8 cellular contexts compared by ENCODE assay signal in genomic region chr2:27263287-27264252, GRCh38. TPM values are rescaled to one million over a fixed set of nuclear protein-coding genes. Genes with fewer than 3 reads are reported as not detected.
DNase-seq lines count a peak whose midpoint lies in the region; ATAC-seq, FAIRE-seq and TF ChIP-seq lines count a peak whose summit lies in the region.

No MANE protein-coding gene starts in this region.

- H3K9me3 ChIP-seq in IMR-90 (ENCODE audit: control insufficient read depth, insufficient read depth, low read length) (no peaks in the 10 kb centered on the region; the same call in 1 of the 2 replicates), mucosa of stomach (ENCODE audit: control insufficient read depth, low read length) (no peaks in the 10 kb centered on the region)

- no peak overlapping the region for H3K56ac ChIP-seq in IMR-90 (ENCODE audit: extremely low read depth, insufficient read depth, low read length)

- H3K4me3 ChIP-seq in IMR-90 (ENCODE audit: insufficient read depth, low read depth, low read length) (no peak overlapping the region; the same call in 1 of the 2 replicates), brain microvascular endothelial cell (ENCODE audit: low read depth, low read length) (peak overlapping the region; percentile 15), mucosa of stomach (ENCODE audit: low read length) (peak overlapping the region; percentile 19)

- CTCF ChIA-PET in IMR-90 (lab: Yijun Ruan, JAX): interaction anchor here (1.0 to 2.8 kb wide), 3 partner anchors 19 to 40 kb away, joined by 3 to 8 read pairs (median 4); partner anchors contain the start of gene TRIM54

- no TSS peak for BruUV-seq in IMR-90 (replicated peaks; lab: Mats Ljungman, UMichigan)

- no peak overlapping the region for H2AK5ac ChIP-seq in IMR-90 (ENCODE audit: low read depth, low read length)

- no peak for TF ChIP-seq POLR2A in IMR-90 (IDR thresholded peaks at IDR 0.05; ENCODE audit: low read depth, low read length)

- no peaks in the 10 kb centered on the region for H3K79me1 ChIP-seq in IMR-90 (ENCODE audit: low read depth in 1 of 2, low read length in 2 of 2)

- no peak for TF ChIP-seq RAD21 in IMR-90 (IDR thresholded peaks at IDR 0.05; ENCODE audit: low read length)

- no peak overlapping the region for H3K4ac ChIP-seq in IMR-90 (ENCODE audit: low read depth, low read length)

- WGBS in IMR-90 (ENCODE audit: extremely low coverage in 2 of 2, insufficient read length in 1 of 2), 2 experiments: 0% methylated on average over 1 of the region's 46 CpGs; no CpG with 5 or more reads in 1 of the 2 experiments

- TF ChIP-seq CTCF in IMR-90 (conservative IDR thresholded peaks at IDR 0.05; ENCODE audit: low read depth, low read length): no peak
- TF ChIP-seq CTCF in brain microvascular endothelial cell (IDR thresholded peaks at IDR 0.05; ENCODE audit: low read depth, low read length, missing control alignments): no peak
- no peak for TF ChIP-seq CTCF in D721Med (IDR thresholded peaks at IDR 0.05; ENCODE audit: insufficient read depth, missing control alignments)

- H2BK15ac ChIP-seq in IMR-90 (ENCODE audit: low read depth, low read length): no peak overlapping the region

- dilution Hi-C loops in IMR-90 (cut with HindIII; ENCODE audit: low sequenced_read_pairs, unreplicated experiment): no loop called here

- H3K18ac ChIP-seq in IMR-90 (ENCODE audit: low read depth, low read length): no peak overlapping the region

- no peak overlapping the region for H3K27ac ChIP-seq in IMR-90 (ENCODE audit: insufficient read depth, low read length)
- H3K27ac ChIP-seq in brain microvascular endothelial cell: no peak overlapping the region

- peak; percentile 43 for DNase-seq in Ammon's horn (ENCODE audit: low spot score)
- DNase-seq in IMR-90: no peak
- DNase-seq in brain microvascular endothelial cell: no peak
- DNase-seq in D721Med (ENCODE audit: insufficient read length, low spot score): no peak
- DNase-seq in stimulated activated naive CD4-positive, alpha-beta T cell treated with Interleukin-2 at 50 U/mL for 16 hours (lab: John Stamatoyannopoulos, UW): no peak
- DNase-seq in NCI-H1930 (lab: John Stamatoyannopoulos, UW): no peak

- H3K4me1 ChIP-seq in IMR-90 (ENCODE audit: control insufficient read depth, insufficient read depth, low read length): peaks cover 4% of the 10 kb centered on the region; the same call in 1 of the 2 replicates
- H3K4me1 ChIP-seq in mucosa of stomach (ENCODE audit: control insufficient read depth, insufficient read depth, low read length): peaks cover 30% of the 10 kb centered on the region

- peak overlapping the region; percentile 92 for H2AFZ ChIP-seq in IMR-90 (replicated peaks; ENCODE audit: low read length, poor library complexity)

- ATAC-seq in IMR-90 (ENCODE audit: low read depth) (no peak), GM21381 (IDR thresholded peaks at IDR 0.05; ENCODE audit: unreplicated experiment) (no peak)

- H4K91ac ChIP-seq in IMR-90 (ENCODE audit: insufficient read depth, low read depth, low read length): no peak overlapping the region

- POLR2A ChIA-PET in IMR-90 (lab: Charles Lee; ENCODE audit: unreplicated experiment): no interaction called here

- H3K9me1 ChIP-seq in IMR-90 (ENCODE audit: insufficient read depth, low read length): no peaks in the 10 kb centered on the region

- H2BK120ac ChIP-seq in IMR-90 (ENCODE audit: low read depth, low read length): no peak overlapping the region

- no peaks in the 10 kb centered on the region for H4K20me1 ChIP-seq in IMR-90 (ENCODE audit: insufficient read depth, low read length)

- no peaks in the 10 kb centered on the region for H3K36me3 ChIP-seq in IMR-90 (ENCODE audit: control insufficient read depth, insufficient read depth, low read length)
- H3K36me3 ChIP-seq in brain microvascular endothelial cell (replicated peaks): no peaks in the 10 kb centered on the region
- no peaks in the 10 kb centered on the region for H3K36me3 ChIP-seq in mucosa of stomach (ENCODE audit: control insufficient read depth, insufficient read depth, low read length)

- H2BK20ac ChIP-seq in IMR-90 (ENCODE audit: low read depth, low read length): no peak overlapping the region

- H3K9ac ChIP-seq in IMR-90 (ENCODE audit: low read depth, low read length) (no peak overlapping the region), mucosa of stomach (ENCODE audit: low read length) (no peak overlapping the region)

- in situ Hi-C loops in IMR-90 (cut with MboI; ENCODE audit: low sequenced_read_pairs) (no loop called here), brain microvascular endothelial cell (cut with HindIII; ENCODE audit: low pct_ligation_motif_present, low sequenced_read_pairs) (no loop called here)

- peak overlapping the region; percentile 54 for H3K4me2 ChIP-seq in IMR-90 (ENCODE audit: low read depth, low read length)

- H3K27me3 ChIP-seq in IMR-90 (ENCODE audit: control insufficient read depth, insufficient read depth, low read length): peaks cover 82% of the 10 kb centered on the region
- H3K27me3 ChIP-seq in brain microvascular endothelial cell (replicated peaks): peaks cover 66% of the 10 kb centered on the region
- H3K27me3 ChIP-seq in mucosa of stomach (ENCODE audit: control insufficient read depth, insufficient read depth, low read length): peaks cover 72% of the 10 kb centered on the region

- peak overlapping the region; percentile 77 for H3K23ac ChIP-seq in IMR-90 (ENCODE audit: low read depth, low read length)

- no peak overlapping the region for H2BK5ac ChIP-seq in IMR-90 (ENCODE audit: low read depth, low read length, poor library complexity, severe bottlenecking)

- no peak for FAIRE-seq in D721Med (lab: Jason Lieb, UNC)

- no peak overlapping the region for H3K14ac ChIP-seq in IMR-90 (replicated peaks; ENCODE audit: low read depth, low read length)

- intact Hi-C loops in IMR-90 (cut with micrococcal nuclease): no loop called here

- no peak overlapping the region for H2AK9ac ChIP-seq in IMR-90 (replicated peaks; ENCODE audit: low read depth, low read length, poor library complexity)

- no peak overlapping the region for H4K5ac ChIP-seq in IMR-90 (ENCODE audit: low read depth, low read length)

- no peak overlapping the region for H4K8ac ChIP-seq in IMR-90 (ENCODE audit: low read depth in 2 of 2, low read length in 2 of 2)

TF ChIP-seq in IMR-90, 13 proteins besides CTCF, POLR2A, EP300 and RAD21 (continues in another document):
- TF ChIP-seq MAZ (IDR thresholded peaks at IDR 0.05; ENCODE audit: borderline replicate concordance, low read depth, low read length): no peak
- TF ChIP-seq USF2 (IDR thresholded peaks at IDR 0.05; ENCODE audit: low read depth, low read length): no peak
- no peak for TF ChIP-seq RCOR1 (IDR thresholded peaks at IDR 0.05; ENCODE audit: insufficient replicate concordance, low read length)
- TF ChIP-seq SMC3 (IDR thresholded peaks at IDR 0.05; ENCODE audit: low read depth, low read length): no peak
- TF ChIP-seq CEBPB (IDR thresholded peaks at IDR 0.05; ENCODE audit: low read depth, low read length): no peak
- TF ChIP-seq, protein P1, sequence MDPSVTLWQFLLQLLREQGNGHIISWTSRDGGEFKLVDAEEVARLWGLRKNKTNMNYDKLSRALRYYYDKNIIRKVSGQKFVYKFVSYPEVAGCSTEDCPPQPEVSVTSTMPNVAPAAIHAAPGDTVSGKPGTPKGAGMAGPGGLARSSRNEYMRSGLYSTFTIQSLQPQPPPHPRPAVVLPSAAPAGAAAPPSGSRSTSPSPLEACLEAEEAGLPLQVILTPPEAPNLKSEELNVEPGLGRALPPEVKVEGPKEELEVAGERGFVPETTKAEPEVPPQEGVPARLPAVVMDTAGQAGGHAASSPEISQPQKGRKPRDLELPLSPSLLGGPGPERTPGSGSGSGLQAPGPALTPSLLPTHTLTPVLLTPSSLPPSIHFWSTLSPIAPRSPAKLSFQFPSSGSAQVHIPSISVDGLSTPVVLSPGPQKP (IDR thresholded peaks at IDR 0.05; ENCODE audit: borderline replicate concordance, low read depth, low read length): no peak
- no peak for TF ChIP-seq MXI1 (IDR thresholded peaks at IDR 0.05; ENCODE audit: borderline replicate concordance, low read depth, low read length)
- no peak for TF ChIP-seq RFX5 (IDR thresholded peaks at IDR 0.05; ENCODE audit: low read depth, low read length)
- no peak for TF ChIP-seq FOS (IDR thresholded peaks at IDR 0.05; ENCODE audit: low read depth, low read length)
- TF ChIP-seq CHD1 (IDR thresholded peaks at IDR 0.05; ENCODE audit: low read depth, low read length): no peak
- no peak for TF ChIP-seq MAFK (IDR thresholded peaks at IDR 0.05; ENCODE audit: low read depth, low read length)
- no peak for TF ChIP-seq BHLHE40 (IDR thresholded peaks at IDR 0.05; ENCODE audit: low read depth, low read length)

RNA-seq across cellular contexts. Expression of gene SLC30A3, which starts 0.7 kb away (rescaled TPM):
- under 0.01 TPM in 1 of 2 replicates, not detected in the other for total RNA-seq in IMR-90 (2012; rRNA removed)
- 0.15 and 0.17 TPM in 2 replicates for polyA plus RNA-seq in IMR-90 (2012; rRNA removed)
- polyA plus RNA-seq in IMR-90 (2012; cell fraction: cytosol; rRNA removed): 0.14 TPM in 1 of 2 replicates, not detected in the other
- 0.34 and 0.49 TPM in 2 replicates for polyA plus RNA-seq in IMR-90 (2012; cell fraction: nucleus; rRNA removed; ENCODE audit: low replicate concordance)

RNA-seq across cellular contexts. Expression of gene DNAJC5G, which starts 11.7 kb away (rescaled TPM):
- total RNA-seq in IMR-90 (2012; rRNA removed): not detected in 2 replicates
- not detected in 2 replicates for polyA plus RNA-seq in IMR-90 (2012; rRNA removed)
- polyA plus RNA-seq in IMR-90 (2012; cell fraction: cytosol; rRNA removed): not detected in 2 replicates
- polyA plus RNA-seq in IMR-90 (2012; cell fraction: nucleus; rRNA removed; ENCODE audit: low replicate concordance): not detected in 2 replicates

RNA-seq across cellular contexts. Expression of gene TRIM54, which starts 18.7 kb away (rescaled TPM):
- under 0.01 TPM in 1 of 2 replicates, not detected in the other for total RNA-seq in IMR-90 (2012; rRNA removed)
- 0.07 and 0.15 TPM in 2 replicates for polyA plus RNA-seq in IMR-90 (2012; rRNA removed)
- 0.04 and 0.08 TPM in 2 replicates for polyA plus RNA-seq in IMR-90 (2012; cell fraction: cytosol; rRNA removed)
- polyA plus RNA-seq in IMR-90 (2012; cell fraction: nucleus; rRNA removed; ENCODE audit: low replicate concordance): 0.26 and 0.29 TPM in 2 replicates

RNA-seq across cellular contexts. Expression of gene UCN, which starts 44.7 kb away (rescaled TPM):
- total RNA-seq in IMR-90 (2012; rRNA removed): not detected in 2 replicates
- polyA plus RNA-seq in IMR-90 (2012; rRNA removed): 0.22 and 0.30 TPM in 2 replicates
- polyA plus RNA-seq in IMR-90 (2012; cell fraction: cytosol; rRNA removed): 0.09 and 0.68 TPM in 2 replicates
- 4.3 and 7.7 TPM in 2 replicates for polyA plus RNA-seq in IMR-90 (2012; cell fraction: nucleus; rRNA removed; ENCODE audit: low replicate concordance)

RNA-seq across cellular contexts. Expression of gene CAD, which starts 46.4 kb away (rescaled TPM):
- total RNA-seq in IMR-90 (2012; rRNA removed): 12.9 and 17.8 TPM in 2 replicates
- polyA plus RNA-seq in IMR-90 (2012; rRNA removed): 38.7 and 45.8 TPM in 2 replicates
- 25.9 and 29.2 TPM in 2 replicates for polyA plus RNA-seq in IMR-90 (2012; cell fraction: cytosol; rRNA removed)
- polyA plus RNA-seq in IMR-90 (2012; cell fraction: nucleus; rRNA removed; ENCODE audit: low replicate concordance): 67.5 and 184 TPM in 2 replicates
